21 cellular contexts compared by ENCODE assay signal in genomic region chr11:39910087-39910486, GRCh38.
DNase-seq lines count a peak whose midpoint lies in the region; TF ChIP-seq lines count a peak whose summit lies in the region.
"Had no signal": no experiment of that assay in that cellular context is flagged by ENCODE, and none has a peak within 500 bp of the region (broad histone marks: within the 10 kb centered on the region; RNA-seq: fewer than 3 reads in every experiment).

No MANE protein-coding gene starts in this region.

- POLR2A ChIA-PET in MCF 10A (lab: Yijun Ruan, JAX) = no interaction called here
- POLR2A ChIA-PET in RWPE1 (lab: Yijun Ruan, JAX; ENCODE audit: low non-redundant PET) = no interaction called here

- no peak overlapping the region for H2AFZ ChIP-seq in mammary epithelial cell (ENCODE audit: low read depth, low read length)
- H2AFZ ChIP-seq: GM23248 had no signal

- no peak overlapping the region for H3K4me3 ChIP-seq in mammary epithelial cell (replicated peaks in 1 of 3; ENCODE audit: insufficient read depth in 1 of 3, low read depth in 2 of 3, low read length in 3 of 3)
- H3K4me3 ChIP-seq in coronary artery = no peak overlapping the region
- H3K4me3 ChIP-seq: BLaER1, GM12878, GM23248 had no signal

- no peak for TF ChIP-seq CTCF in MCF 10A (IDR thresholded peaks at IDR 0.05; ENCODE audit: unreplicated experiment)
- no peak for TF ChIP-seq CTCF in mammary epithelial cell (conservative IDR thresholded peaks at IDR 0.05 in 1 of 2, IDR thresholded peaks at IDR 0.05 in 1 of 2; ENCODE audit: extremely low read depth in 1 of 2, insufficient read depth in 1 of 2, low read depth in 1 of 2, low read length in 2 of 2)
- no peak for TF ChIP-seq CTCF in RWPE1 (conservative IDR thresholded peaks at IDR 0.05; ENCODE audit: low read depth)
- no peak for TF ChIP-seq CTCF in coronary artery (IDR thresholded peaks at IDR 0.05)

- DNase-seq in MCF 10A (ENCODE audit: unreplicated experiment) (peak; percentile 14), mammary epithelial cell (no peak), ELR (ENCODE audit: low read depth) (peak; percentile 24), RWPE1 (ENCODE audit: low spot score) (peak; percentile 15), SW 1271 (lab: John Stamatoyannopoulos, UW) (no peak), SKM-1 (lab: John Stamatoyannopoulos, UW; ENCODE audit: unreplicated experiment) (no peak), coronary artery (ENCODE audit: low spot score) (no peak)
- DNase-seq: Caco-2; CD4-positive, CD25-positive, alpha-beta regulatory T cell; CD8-positive, alpha-beta T cell; DMS153; DND-41; GDM1; GM23248; H7; HCEC 1CT had no signal

- H3K36me3 Mint-ChIP-seq in MCF 10A (ENCODE audit: insufficient read depth, unreplicated experiment) = no peaks in the 10 kb centered on the region
- H3K36me3 Mint-ChIP-seq: CD4-positive, CD25-positive, alpha-beta regulatory T cell; CD8-positive, alpha-beta T cell had no signal

- H3K9me3 ChIP-seq in mammary epithelial cell (replicated peaks; ENCODE audit: insufficient read depth, low read length) = peaks cover 5% of the 10 kb centered on the region
- H3K9me3 ChIP-seq: BLaER1 had no signal

- intact Hi-C loops in MCF 10A (cut with micrococcal nuclease) = no loop called here
- intact Hi-C loops in mammary epithelial cell (cut with micrococcal nuclease) = no loop called here

- peaks cover 5% of the 10 kb centered on the region for H3K4me1 Mint-ChIP-seq in MCF 10A (ENCODE audit: insufficient read depth, unreplicated experiment)
- H3K4me1 Mint-ChIP-seq: B cell; CD4-positive, CD25-positive, alpha-beta regulatory T cell had no signal

- BruUV-seq in MCF 10A (replicated peaks; lab: Mats Ljungman, UMichigan) = no TSS peak
- no TSS peak for BruUV-seq in mammary epithelial cell (replicated peaks; lab: Mats Ljungman, UMichigan)

- H3K79me2 ChIP-seq in mammary epithelial cell (ENCODE audit: insufficient read depth, low read length) = no peaks in the 10 kb centered on the region

- no peak overlapping the region for H3K4me3 Mint-ChIP-seq in MCF 10A (ENCODE audit: unreplicated experiment)
- H3K4me3 Mint-ChIP-seq: B cell; CD4-positive, CD25-positive, alpha-beta regulatory T cell; CD8-positive, alpha-beta T cell had no signal

- no peaks in the 10 kb centered on the region for H3K36me3 ChIP-seq in mammary epithelial cell (ENCODE audit: insufficient read depth, low read length)
- H3K36me3 ChIP-seq: BLaER1 had no signal

- no peak overlapping the region for H3K4me2 ChIP-seq in mammary epithelial cell (ENCODE audit: insufficient read depth, low read depth, low read length)
- H3K4me2 ChIP-seq: BLaER1 had no signal

- no peaks in the 10 kb centered on the region for H3K9me3 Mint-ChIP-seq in MCF 10A (ENCODE audit: unreplicated experiment)

- CTCF ChIA-PET in MCF 10A (lab: Yijun Ruan, JAX) (no interaction called here), mammary epithelial cell (lab: Charles Lee; ENCODE audit: low non-redundant PET) (no interaction called here), RWPE1 (lab: Yijun Ruan, JAX) (interaction anchor here (0.6 kb wide), 1 partner anchor 418 kb away, joined by 3 read pairs; no protein-coding TSS in a partner anchor)

- no peak overlapping the region for H3K27ac Mint-ChIP-seq in MCF 10A (ENCODE audit: low read depth, unreplicated experiment)
- H3K27ac Mint-ChIP-seq: B cell; CD4-positive, CD25-positive, alpha-beta regulatory T cell; CD8-positive, alpha-beta T cell had no signal

- in situ Hi-C loops in mammary epithelial cell (cut with MboI; ENCODE audit: low sequenced_read_pairs in 2 of 2) = no loop called here

- no peaks in the 10 kb centered on the region for H3K27me3 Mint-ChIP-seq in MCF 10A (ENCODE audit: insufficient read depth, unreplicated experiment)
- H3K27me3 Mint-ChIP-seq: B cell; CD4-positive, CD25-positive, alpha-beta regulatory T cell had no signal

- H3K4me1 ChIP-seq in mammary epithelial cell (ENCODE audit: insufficient read depth, low read length) = no peaks in the 10 kb centered on the region
- H3K4me1 ChIP-seq: BLaER1, Caco-2 had no signal

- H4K20me1 ChIP-seq in mammary epithelial cell (ENCODE audit: insufficient read depth, low read length) = no peaks in the 10 kb centered on the region
- H4K20me1 ChIP-seq: BLaER1 had no signal

- H3K9ac ChIP-seq in mammary epithelial cell (ENCODE audit: insufficient read depth, low read length) = no peak overlapping the region
- H3K9ac ChIP-seq: BLaER1, GM23248 had no signal

- dilution Hi-C loops in mammary epithelial cell (cut with HindIII; ENCODE audit: low sequenced_read_pairs) = no loop called here

- H3K27me3 ChIP-seq in mammary epithelial cell (ENCODE audit: insufficient read depth, low read length) = no peaks in the 10 kb centered on the region
- H3K27me3 ChIP-seq: BLaER1 had no signal

- H3K27ac ChIP-seq in mammary epithelial cell (ENCODE audit: insufficient read depth, low read depth, low read length) (no peak overlapping the region), RWPE1 (no peak overlapping the region), coronary artery (no peak overlapping the region)
- H3K27ac ChIP-seq: 22Rv1, BLaER1, C4-2B, GM23248 had no signal

Comparison
In these comparisons a context has a peak if more than half of its experiments do, and no peak if none do; other contexts are left out.
1. DNase-seq: peak in MCF 10A (single experiment), ELR (single experiment) and RWPE1 (single experiment); none in mammary epithelial cell (single experiment), SW 1271 (0 of 2), SKM-1 (single experiment) and coronary artery (single experiment).